8 cellular contexts compared by ENCODE assay signal in genomic region chr9:124861342-124862229, GRCh38. TPM values are rescaled to one million over a fixed set of nuclear protein-coding genes. Genes with fewer than 3 reads are reported as not detected.
A peak's percentile ranks its signal among the peaks of the same experiment; 100 is the strongest.
DNase-seq lines count a peak whose midpoint lies in the region; ATAC-seq and TF ChIP-seq lines count a peak whose summit lies in the region.

Gene ARPC5L, plus strand, starts transcription at chr9:124862130. Its CDS starts 7,161 bp downstream, at chr9:124869291.
Gene RPL35, minus strand, starts transcription at chr9:124861957. Its CDS starts 45 bp downstream, at chr9:124861912.

- H3K9me3 Mint-ChIP-seq in CD8-positive, alpha-beta T cell, result no peaks in the 10 kb centered on the region
- H3K9me3 Mint-ChIP-seq in activated CD4-positive, alpha-beta memory T cell treated with anti-CD3 and anti-CD28 coated beads for 36 hours, result no peaks in the 10 kb centered on the region

- POLR2A ChIA-PET in CD8-positive, alpha-beta T cell (lab: Charles Lee), result interaction anchor here (0.7 to 2.4 kb wide), 10 partner anchors 8 to 783 kb away, joined by 3 to 15 read pairs (median 4); partner anchors contain the start of genes GOLGA1, HSPA5 and WDR38
- POLR2A ChIA-PET in activated CD4-positive, alpha-beta memory T cell treated with anti-CD3 and anti-CD28 coated beads for 36 hours (lab: Charles Lee), result interaction anchor here (0.8 to 3.4 kb wide), 12 partner anchors 8 to 379 kb away, joined by 3 to 62 read pairs (median 6); partner anchors contain the start of genes GOLGA1, HSPA5, NR6A1 and WDR38

- H3K27me3 Mint-ChIP-seq in CD8-positive, alpha-beta T cell (ENCODE audit: low read depth), result no peaks in the 10 kb centered on the region
- H3K27me3 Mint-ChIP-seq in activated CD4-positive, alpha-beta memory T cell treated with anti-CD3 and anti-CD28 coated beads for 36 hours, result no peaks in the 10 kb centered on the region

- H3K4me3 Mint-ChIP-seq in CD8-positive, alpha-beta T cell, result peak within 1 kb of the TSS; percentile 97
- H3K4me3 Mint-ChIP-seq in activated CD4-positive, alpha-beta memory T cell treated with anti-CD3 and anti-CD28 coated beads for 36 hours, result peak within 1 kb of the TSS; percentile 88

- peaks cover 16% of the 10 kb centered on the region for H3K4me1 ChIP-seq in CD8-positive, alpha-beta T cell (ENCODE audit: insufficient read depth, low read length)

- DNase-seq in CD8-positive, alpha-beta T cell, result peak; percentile 90 to 96 (median 95)
- DNase-seq in HL-60 (ENCODE audit: low read depth in 1 of 2, low spot score in 1 of 2) (peak; percentile 92 to 95), NCI-H82 treated with DMSO at 0.1 percent for 48 hours (lab: John Stamatoyannopoulos, UW; ENCODE audit: unreplicated experiment) (peak; percentile 89), dermis microvascular lymphatic vessel endothelial cell (ENCODE audit: low read depth in 2 of 2) (peak; percentile 77 to 96), lower leg skin (ENCODE audit: low spot score in 2 of 2) (peak; percentile 92 to 99)
- DNase-seq in activated CD4-positive, alpha-beta memory T cell treated with anti-CD3 and anti-CD28 coated beads for 36 hours, result peak; percentile 96
- peak; percentile 94 for DNase-seq in stimulated activated CD4-positive, alpha-beta T cell treated with anti-CD3 and anti-CD28 coated beads, Interleukin-4, amount 100 ng/mL, for 48 hours (ENCODE audit: low read depth in 2 of 2)

- intact Hi-C loops in CD8-positive, alpha-beta T cell (cut with DNase I, micrococcal nuclease), result loop anchor here (1.0 to 5.0 kb wide), 10 partner anchors 8 to 444 kb away; partner anchors contain the start of genes GOLGA1 (in 2 of the 2), HSPA5 (in 2 of the 2), NR6A1 (in 1 of the 2) and PPP6C (in 1 of the 2)
- intact Hi-C loops in activated CD4-positive, alpha-beta memory T cell treated with anti-CD3 and anti-CD28 coated beads for 36 hours (cut with micrococcal nuclease), result loop anchor here (1.0 to 2.0 kb wide), 3 partner anchors 9 to 90 kb away; partner anchors contain the start of genes GOLGA1 and NR6A1
- intact Hi-C loops in lower leg skin (cut with DNase I; ENCODE audit: low total_unique reads), result no loop called here

- TF ChIP-seq POLR2A in lower leg skin (IDR thresholded peaks at IDR 0.05), result peak in 1 of 2 donors; percentile 68

- H3K27ac Mint-ChIP-seq in CD8-positive, alpha-beta T cell, result peak within 1 kb of the TSS; percentile 98
- peak within 1 kb of the TSS; percentile 94 for H3K27ac Mint-ChIP-seq in activated CD4-positive, alpha-beta memory T cell treated with anti-CD3 and anti-CD28 coated beads for 36 hours

- H3K27ac ChIP-seq in CD8-positive, alpha-beta T cell (ENCODE audit: low read depth, low read length), result peak within 1 kb of the TSS; percentile 88
- peak within 1 kb of the TSS; percentile 98 for H3K27ac ChIP-seq in HL-60 (replicated peaks)

- no peaks in the 10 kb centered on the region for H3K9me3 ChIP-seq in CD8-positive, alpha-beta T cell (ENCODE audit: low read length)

- peak; percentile 95 for ATAC-seq in CD8-positive, alpha-beta T cell
- peak; percentile 91 for ATAC-seq in GM19463 (IDR thresholded peaks at IDR 0.05; ENCODE audit: unreplicated experiment)

- peaks cover 31% of the 10 kb centered on the region for H3K4me1 Mint-ChIP-seq in CD8-positive, alpha-beta T cell (ENCODE audit: low read depth)
- peaks cover 42% of the 10 kb centered on the region for H3K4me1 Mint-ChIP-seq in activated CD4-positive, alpha-beta memory T cell treated with anti-CD3 and anti-CD28 coated beads for 36 hours (ENCODE audit: low read depth)

- peaks cover 52% of the 10 kb centered on the region for H3K36me3 Mint-ChIP-seq in CD8-positive, alpha-beta T cell
- H3K36me3 Mint-ChIP-seq in activated CD4-positive, alpha-beta memory T cell treated with anti-CD3 and anti-CD28 coated beads for 36 hours, result peaks cover 48% of the 10 kb centered on the region

- CTCF ChIA-PET in CD8-positive, alpha-beta T cell (lab: Charles Lee), result interaction anchor here (0.6 to 3.4 kb wide), 6 partner anchors 9 to 95 kb away, joined by 3 to 27 read pairs (median 9); partner anchors contain the start of genes NR6A1 and WDR38
- CTCF ChIA-PET in activated CD4-positive, alpha-beta memory T cell treated with anti-CD3 and anti-CD28 coated beads for 36 hours (lab: Charles Lee), result interaction anchor here (0.6 to 2.9 kb wide), 11 partner anchors 8 to 1653 kb away, joined by 3 to 18 read pairs (median 5); partner anchors contain the start of genes NR6A1, OLFML2A and WDR38

- WGBS in lower leg skin, 2 donors, result 0% methylated on average over 58 to 69 of the region's 92 CpGs

- no peaks in the 10 kb centered on the region for H3K27me3 ChIP-seq in CD8-positive, alpha-beta T cell (ENCODE audit: insufficient read depth, low read length)
- no peaks in the 10 kb centered on the region for H3K27me3 ChIP-seq in HL-60 (ENCODE audit: insufficient read depth, poor library complexity, severe bottlenecking)

- peaks cover 41% of the 10 kb centered on the region for H3K36me3 ChIP-seq in CD8-positive, alpha-beta T cell (ENCODE audit: insufficient read depth, low read length)

- H3K4me3 ChIP-seq in CD8-positive, alpha-beta T cell (ENCODE audit: low read depth, low read length), result peak within 1 kb of the TSS; percentile 67
- H3K4me3 ChIP-seq in HL-60 (replicated peaks; ENCODE audit: insufficient read depth, low read length), result peak within 1 kb of the TSS; percentile 71
- peak within 1 kb of the TSS; percentile 54 for H3K4me3 ChIP-seq in lower leg skin (ENCODE audit: low read depth, poor library complexity, severe bottlenecking)

- TF ChIP-seq CTCF in CD8-positive, alpha-beta T cell (IDR thresholded peaks at IDR 0.05), result no peak
- TF ChIP-seq CTCF in HL-60 (IDR thresholded peaks at IDR 0.05; ENCODE audit: insufficient read depth, low read length) (no peak), lower leg skin (IDR thresholded peaks at IDR 0.05) (no peak)

RNA-seq across cellular contexts. Expression of gene ARPC5L, which starts in this region (rescaled TPM):
- 10 to 100 TPM; 43.2 to 45.5 TPM for total RNA-seq in CD8-positive, alpha-beta T cell
- 100 to 1,000 TPM; 104 to 108 TPM for total RNA-seq in activated CD4-positive, alpha-beta memory T cell treated with anti-CD3 and anti-CD28 coated beads for 36 hours
- 13.7 and 16.3 TPM in 2 replicates for total RNA-seq in dermis microvascular lymphatic vessel endothelial cell
- 10 to 100 TPM; 34.8 to 45.5 (median 42.3) TPM for total RNA-seq in lower leg skin

RNA-seq across cellular contexts. Expression of gene RPL35, which starts in this region (rescaled TPM):
- total RNA-seq in CD8-positive, alpha-beta T cell, result 1,000 to 10,000 TPM; 1,798 to 1,805 TPM
- 1,000 to 10,000 TPM; 2,083 to 2,096 TPM for total RNA-seq in activated CD4-positive, alpha-beta memory T cell treated with anti-CD3 and anti-CD28 coated beads for 36 hours
- total RNA-seq in dermis microvascular lymphatic vessel endothelial cell (1,146 and 1,670 TPM in 2 replicates), lower leg skin (1,000 to 10,000 TPM; 2,721 to 5,210 (median 3,159) TPM)

Comparison
In these comparisons a context has a peak if more than half of its experiments do, and no peak if none do; other contexts are left out.
1. Peak in every context shown above with its lines: DNase-seq, ATAC-seq, H3K4me3 ChIP-seq and H3K27ac ChIP-seq.